8 cellular contexts compared by ENCODE assay signal in the genomic region with DNA sequence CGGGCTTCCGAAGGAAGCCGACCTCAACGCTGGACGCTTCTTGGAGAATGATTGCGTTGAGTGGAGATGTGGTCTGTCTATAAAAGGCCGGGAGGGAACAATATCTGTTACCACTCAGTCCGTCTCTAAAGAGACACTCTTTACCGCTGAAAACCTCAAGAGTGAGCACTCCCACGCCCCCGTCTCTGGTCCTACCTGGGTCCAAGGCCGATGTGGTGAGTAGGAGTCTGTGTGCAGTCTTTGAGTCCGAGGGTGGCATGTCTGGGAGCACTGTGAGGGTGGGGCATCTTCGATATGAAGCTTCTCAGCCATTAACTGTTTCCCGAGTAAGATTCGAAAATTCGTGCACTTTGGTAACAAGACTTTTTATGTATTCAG. TPM values are rescaled to one million over a fixed set of nuclear protein-coding genes. Genes with fewer than 3 reads are reported as not detected.
DNase-seq lines count a peak whose midpoint lies in the region; ATAC-seq and TF ChIP-seq lines count a peak whose summit lies in the region.

No MANE protein-coding gene starts in this region.

- H3K27ac ChIP-seq in ascending aorta (peak overlapping the region; percentile 68 to 77), skin epidermis (peak overlapping the region in 20 of 21 experiments; percentile 34 to 87 (median 68))

- DNase-seq in DMS 273 (lab: John Stamatoyannopoulos, UW; ENCODE audit: unreplicated experiment) (peak; percentile 99), HAP-1 (ENCODE audit: low spot score in 2 of 2) (peak; percentile 21 to 35), NCI-H748 treated with DMSO at 0.1 percent for 48 hours (lab: John Stamatoyannopoulos, UW) (peak; percentile 90), ascending aorta (ENCODE audit: low spot score in 2 of 2) (no peak), NCI-H2081 (lab: John Stamatoyannopoulos, UW) (no peak)

- H3K4me3 ChIP-seq in HAP-1 (peak overlapping the region; percentile 70), ascending aorta (peak overlapping the region; percentile 93 to 99), iPS-15b (ENCODE audit: low read depth, low read length) (peak overlapping the region; percentile 70), skin epidermis (peak overlapping the region; percentile 55 to 89 (median 69))

- no peak for ATAC-seq in HG02973 (IDR thresholded peaks at IDR 0.05; ENCODE audit: unreplicated experiment)

- H3K9me3 ChIP-seq in HAP-1, result peaks cover 18% of the 10 kb centered on the region
- peaks cover 0 to 21% of the 10 kb centered on the region in 2 donors for H3K9me3 ChIP-seq in ascending aorta
- no peaks in the 10 kb centered on the region for H3K9me3 ChIP-seq in iPS-15b (ENCODE audit: control insufficient read depth, insufficient read depth, low read length)

- intact Hi-C loops in ascending aorta (cut with DNase I), result loop anchor here (1.0 kb wide), 2 partner anchors 27 to 54 kb away; partner anchors contain the start of genes ZFP69B and ZNF684

- H3K36me3 ChIP-seq in HAP-1 (replicated peaks), result peaks cover 15% of the 10 kb centered on the region
- peaks cover 9 to 15% of the 10 kb centered on the region in 2 donors for H3K36me3 ChIP-seq in ascending aorta
- H3K36me3 ChIP-seq in iPS-15b (ENCODE audit: control insufficient read depth, insufficient read depth, low read length), result no peaks in the 10 kb centered on the region

- in situ Hi-C loops in HAP-1 (cut with MboI; ENCODE audit: low sequenced_read_pairs), result no loop called here

- H3K27me3 ChIP-seq in HAP-1 (ENCODE audit: low read depth), result no peaks in the 10 kb centered on the region
- no peaks in the 10 kb centered on the region for H3K27me3 ChIP-seq in ascending aorta
- peaks cover 6% of the 10 kb centered on the region for H3K27me3 ChIP-seq in iPS-15b (ENCODE audit: control insufficient read depth, insufficient read depth, low read length)

- H3K4me1 ChIP-seq in HAP-1 (peaks cover 3% of the 10 kb centered on the region; the same call in 1 of the 2 replicates), ascending aorta (peaks cover 0 to 4% of the 10 kb centered on the region in 2 donors), iPS-15b (ENCODE audit: control insufficient read depth, insufficient read depth, low read length) (no peaks in the 10 kb centered on the region)

- TF ChIP-seq CTCF in ascending aorta (IDR thresholded peaks at IDR 0.05), result no peak

- no peak overlapping the region for H3K9ac ChIP-seq in iPS-15b (ENCODE audit: low read depth, low read length)

RNA-seq across cellular contexts. Expression of gene ZFP69, which starts 0.6 kb away (rescaled TPM):
- 2.8 TPM for total RNA-seq in ascending aorta

RNA-seq across cellular contexts. Expression of gene ZFP69B, which starts 27.4 kb away (rescaled TPM):
- total RNA-seq in ascending aorta, result 3.8 TPM

RNA-seq across cellular contexts. Expression of gene EXO5, which starts 30.9 kb away (rescaled TPM):
- 16.3 TPM for total RNA-seq in ascending aorta

RNA-seq across cellular contexts. Expression of gene ZNF684, which starts 53.8 kb away (rescaled TPM):
- total RNA-seq in ascending aorta, result 0.85 TPM

Comparison
In these comparisons a context has a peak if more than half of its experiments do, and no peak if none do; other contexts are left out.
1. DNase-seq: peak in DMS 273 (single experiment), HAP-1 (2 of 2) and NCI-H748 treated with DMSO at 0.1 percent for 48 hours (single experiment); none in ascending aorta (0 of 2) and NCI-H2081 (0 of 2).
2. Peak in every context shown above with its lines, with median percentiles within 50 percentile points of each other: H3K4me3 ChIP-seq.